8 cellular contexts compared by ENCODE assay signal in genomic region chr10:80497187-80498038, GRCh38. TPM values are rescaled to one million over a fixed set of nuclear protein-coding genes. Genes with fewer than 3 reads are reported as not detected.
DNase-seq lines count a peak whose midpoint lies in the region; ATAC-seq and TF ChIP-seq lines count a peak whose summit lies in the region.

No MANE protein-coding gene starts in this region.

- H3K4me3 Mint-ChIP-seq in naive thymus-derived CD4-positive, alpha-beta T cell: peak overlapping the region; percentile 76 to 92 (median 82)

- no peak for TF ChIP-seq CTCF in RWPE2 (IDR thresholded peaks at IDR 0.05; ENCODE audit: poor library complexity, severe bottlenecking)
- TF ChIP-seq CTCF in epithelial cell of esophagus (IDR thresholded peaks at IDR 0.05; ENCODE audit: insufficient read depth, low read depth, low read length, missing control alignments): no peak

- POLR2A ChIA-PET in naive thymus-derived CD4-positive, alpha-beta T cell (lab: Charles Lee): interaction anchor here (0.9 to 11.4 kb wide), 5 partner anchors 9 to 40 kb away, joined by 3 to 582 read pairs (median 14); partner anchors contain the start of gene TSPAN14

- H3K9me3 ChIP-seq in BLaER1 (peaks cover 17% of the 10 kb centered on the region), RWPE2 (ENCODE audit: severe bottlenecking) (no peaks in the 10 kb centered on the region)
- H3K9me3 ChIP-seq in naive thymus-derived CD4-positive, alpha-beta T cell (ENCODE audit: control insufficient read depth in 2 of 3, low read length in 3 of 3): no peaks in the 10 kb centered on the region

- peaks cover 86 to 100% (median 97%) of the 10 kb centered on the region in 7 donors for H3K4me1 Mint-ChIP-seq in naive thymus-derived CD4-positive, alpha-beta T cell

- DNase-seq in RWPE2 (ENCODE audit: low spot score) (no peak), epithelial cell of esophagus (ENCODE audit: low read depth) (peak; percentile 34), NCI-H1048 (lab: John Stamatoyannopoulos, UW) (no peak), dedifferentiated amniotic fluid mesenchymal stem cell (ENCODE audit: extremely low spot score) (no peak), KG1 (lab: John Stamatoyannopoulos, UW) (no peak)
- peak in 1 of 9 donors; percentile 16 for DNase-seq in naive thymus-derived CD4-positive, alpha-beta T cell

- peaks cover 89% of the 10 kb centered on the region for H4K20me1 ChIP-seq in BLaER1

- H3K27me3 ChIP-seq in BLaER1 (no peaks in the 10 kb centered on the region), RWPE2 (ENCODE audit: insufficient read depth, poor library complexity, severe bottlenecking) (no peaks in the 10 kb centered on the region)
- H3K27me3 ChIP-seq in naive thymus-derived CD4-positive, alpha-beta T cell (ENCODE audit: control insufficient read depth in 2 of 2, insufficient read depth in 2 of 2, low read length in 2 of 2): no peaks in the 10 kb centered on the region

- H3K27ac Mint-ChIP-seq in naive thymus-derived CD4-positive, alpha-beta T cell: peak overlapping the region; percentile 85 to 99 (median 90)

- H3K27me3 Mint-ChIP-seq in naive thymus-derived CD4-positive, alpha-beta T cell: no peaks in the 10 kb centered on the region

- ATAC-seq in RWPE2 (ENCODE audit: low read depth) (no peak), GM21619 (IDR thresholded peaks at IDR 0.05; ENCODE audit: unreplicated experiment) (no peak)
- ATAC-seq in naive thymus-derived CD4-positive, alpha-beta T cell: peak; percentile 10

- peak overlapping the region; percentile 90 for H3K4me2 ChIP-seq in BLaER1

- CTCF ChIA-PET in naive thymus-derived CD4-positive, alpha-beta T cell (lab: Charles Lee): interaction anchor here (1.0 to 21.4 kb wide), 7 partner anchors 8 to 41 kb away, joined by 3 to 839 read pairs (median 5); partner anchors contain the start of gene TSPAN14

- intact Hi-C loops in naive thymus-derived CD4-positive, alpha-beta T cell (cut with micrococcal nuclease): loop anchor here (1.0 to 2.0 kb wide), 2 partner anchors 9 to 13 kb away; no protein-coding TSS in a partner anchor

- H3K4me3 ChIP-seq in BLaER1: no peak overlapping the region
- no peak overlapping the region for H3K4me3 ChIP-seq in RWPE2 (ENCODE audit: severe bottlenecking)
- no peak overlapping the region for H3K4me3 ChIP-seq in epithelial cell of esophagus (ENCODE audit: low read length)
- H3K4me3 ChIP-seq in naive thymus-derived CD4-positive, alpha-beta T cell (ENCODE audit: low read length): peak overlapping the region; percentile 11

- peaks cover 89% of the 10 kb centered on the region for H3K4me1 ChIP-seq in BLaER1
- H3K4me1 ChIP-seq in RWPE2 (ENCODE audit: insufficient read depth, poor library complexity, severe bottlenecking): peaks cover 85% of the 10 kb centered on the region
- peaks cover 92 to 98% of the 10 kb centered on the region in 2 donors for H3K4me1 ChIP-seq in naive thymus-derived CD4-positive, alpha-beta T cell (ENCODE audit: control insufficient read depth in 2 of 2, insufficient read depth in 2 of 2, low read length in 2 of 2)

- peak overlapping the region; percentile 73 for H3K9ac ChIP-seq in BLaER1

- peaks cover 11 to 68% (median 36%) of the 10 kb centered on the region in 5 donors for H3K36me3 Mint-ChIP-seq in naive thymus-derived CD4-positive, alpha-beta T cell

- H3K9me3 Mint-ChIP-seq in naive thymus-derived CD4-positive, alpha-beta T cell: peaks cover 0 to 10% (median 6%) of the 10 kb centered on the region in 11 donors

- peak overlapping the region; percentile 84 for H3K27ac ChIP-seq in BLaER1
- H3K27ac ChIP-seq in RWPE2 (ENCODE audit: poor library complexity, severe bottlenecking): peak overlapping the region; percentile 99
- peak overlapping the region; percentile 59 for H3K27ac ChIP-seq in naive thymus-derived CD4-positive, alpha-beta T cell (ENCODE audit: low read depth, low read length)

- peaks cover 54% of the 10 kb centered on the region for H3K36me3 ChIP-seq in BLaER1
- peaks cover 24% of the 10 kb centered on the region for H3K36me3 ChIP-seq in RWPE2 (ENCODE audit: low read depth)
- H3K36me3 ChIP-seq in naive thymus-derived CD4-positive, alpha-beta T cell (ENCODE audit: control insufficient read depth in 2 of 3, insufficient read depth in 3 of 3, low read length in 3 of 3): no peaks in the 10 kb centered on the region

RNA-seq across cellular contexts. Expression of gene SH2D4B, which starts 40.3 kb away (rescaled TPM):
- under 1 TPM; 0.10 to 0.51 (median 0.14) TPM for total RNA-seq in naive thymus-derived CD4-positive, alpha-beta T cell
- not detected for polyA plus RNA-seq in naive thymus-derived CD4-positive, alpha-beta T cell

RNA-seq across cellular contexts. Expression of gene TSPAN14, which starts 43.3 kb away (rescaled TPM):
- 100 to 1,000 TPM; 135 to 165 (median 160) TPM for total RNA-seq in naive thymus-derived CD4-positive, alpha-beta T cell
- polyA plus RNA-seq in naive thymus-derived CD4-positive, alpha-beta T cell: 100 to 1,000 TPM; 179 to 386 TPM
